ENCODE assay signal across 9 cellular contexts in genomic region chr16:81497690-81498089, GRCh38. TPM values are rescaled to one million over a fixed set of nuclear protein-coding genes. Genes with fewer than 3 reads are reported as not detected.
DNase-seq lines count a peak whose midpoint lies in the region; ATAC-seq lines count a peak whose summit lies in the region.
"Had no signal": no experiment of that assay in that cellular context is flagged by ENCODE, and none has a peak within 500 bp of the region (broad histone marks: within the 10 kb centered on the region; RNA-seq: fewer than 3 reads in every experiment).

No MANE protein-coding gene starts in this region.

- H3K27me3 Mint-ChIP-seq in activated T-cell treated with anti-CD3 and anti-CD28 coated beads, Interleukin-2, amount 50 U/mL, for 4 hours (ENCODE audit: low read depth) = no peaks in the 10 kb centered on the region
- no peaks in the 10 kb centered on the region for H3K27me3 Mint-ChIP-seq in stimulated activated naive B cell treated with anti-CD40 and anti-IgM and Interleukin-4, amounts not matched to agents 10 μg/mL and 1 μg/mL and 100 μg/mL, for 72 hours

- H3K4me1 Mint-ChIP-seq in activated T-cell treated with anti-CD3 and anti-CD28 coated beads, Interleukin-2, amount 50 U/mL, for 4 hours (ENCODE audit: low read depth) = peaks cover 55% of the 10 kb centered on the region
- peaks cover 70 to 96% of the 10 kb centered on the region in 2 donors for H3K4me1 Mint-ChIP-seq in stimulated activated naive B cell treated with anti-CD40 and anti-IgM and Interleukin-4, amounts not matched to agents 10 μg/mL and 1 μg/mL and 100 μg/mL, for 72 hours

- peaks cover 1% of the 10 kb centered on the region for H3K36me3 Mint-ChIP-seq in activated T-cell treated with anti-CD3 and anti-CD28 coated beads, Interleukin-2, amount 50 U/mL, for 4 hours (ENCODE audit: insufficient read depth)
- peaks cover 14 to 24% of the 10 kb centered on the region in 2 donors for H3K36me3 Mint-ChIP-seq in stimulated activated naive B cell treated with anti-CD40 and anti-IgM and Interleukin-4, amounts not matched to agents 10 μg/mL and 1 μg/mL and 100 μg/mL, for 72 hours

- peak; percentile 30 to 32 for ATAC-seq in activated T-cell treated with anti-CD3 and anti-CD28 coated beads, Interleukin-2, amount 50 U/mL, for 4 hours
- ATAC-seq in HG03432 (IDR thresholded peaks at IDR 0.05; ENCODE audit: unreplicated experiment) = peak; percentile 57
- peak; percentile 20 to 48 for ATAC-seq in stimulated activated naive B cell treated with anti-CD40 and anti-IgM and Interleukin-4, amounts not matched to agents 10 μg/mL and 1 μg/mL and 100 μg/mL, for 72 hours (replicated peaks)

- no peaks in the 10 kb centered on the region for H3K9me3 Mint-ChIP-seq in activated T-cell treated with anti-CD3 and anti-CD28 coated beads, Interleukin-2, amount 50 U/mL, for 4 hours
- no peaks in the 10 kb centered on the region for H3K9me3 Mint-ChIP-seq in stimulated activated naive B cell treated with anti-CD40 and anti-IgM and Interleukin-4, amounts not matched to agents 10 μg/mL and 1 μg/mL and 100 μg/mL, for 72 hours

- no peak for DNase-seq in activated T-cell treated with anti-CD3 and anti-CD28 coated beads, Interleukin-2, amount 50 U/mL, for 4 hours
- no peak for DNase-seq in activated T-cell treated with anti-CD3 and anti-CD28 coated beads, Interleukin-2, amount 50 U/mL, for 1 hour
- peak; percentile 49 for DNase-seq in dermis blood vessel endothelial cell
- no peak for DNase-seq in stimulated activated naive B cell treated with anti-CD40 and anti-IgM and Interleukin-4, amounts not matched to agents 10 μg/mL and 1 μg/mL and 100 μg/mL, for 72 hours
- no peak for DNase-seq in posterior vena cava (ENCODE audit: low spot score)
- no peak for DNase-seq in Ammon's horn (ENCODE audit: low spot score)
- DNase-seq in effector CD8-positive, alpha-beta T cell (lab: John Stamatoyannopoulos, UW) = no peak
- DNase-seq: activated CD4-positive, alpha-beta T cell treated with anti-CD3 and anti-CD28 coated beads for 1 hour had no signal

- H3K4me3 Mint-ChIP-seq in activated T-cell treated with anti-CD3 and anti-CD28 coated beads, Interleukin-2, amount 50 U/mL, for 4 hours = no peak overlapping the region
- peak overlapping the region; percentile 36 to 45 for H3K4me3 Mint-ChIP-seq in stimulated activated naive B cell treated with anti-CD40 and anti-IgM and Interleukin-4, amounts not matched to agents 10 μg/mL and 1 μg/mL and 100 μg/mL, for 72 hours

- intact Hi-C loops in posterior vena cava (cut with DNase I) = no loop called here

- peak overlapping the region; percentile 10 for H3K27ac Mint-ChIP-seq in stimulated activated naive B cell treated with anti-CD40 and anti-IgM and Interleukin-4, amounts not matched to agents 10 μg/mL and 1 μg/mL and 100 μg/mL, for 72 hours

RNA-seq across cellular contexts. Expression of gene CMIP, which starts 53.1 kb away (rescaled TPM):
- total RNA-seq in activated T-cell treated with anti-CD3 and anti-CD28 coated beads, Interleukin-2, amount 50 U/mL, for 4 hours = 10 to 100 TPM; 20.8 to 23.5 (median 21.9) TPM
- total RNA-seq in dermis blood vessel endothelial cell = 39.0 and 64.7 TPM in 2 replicates
- 10 to 100 TPM; 38.2 to 45.2 TPM for total RNA-seq in posterior vena cava
